In the genomic region with DNA sequence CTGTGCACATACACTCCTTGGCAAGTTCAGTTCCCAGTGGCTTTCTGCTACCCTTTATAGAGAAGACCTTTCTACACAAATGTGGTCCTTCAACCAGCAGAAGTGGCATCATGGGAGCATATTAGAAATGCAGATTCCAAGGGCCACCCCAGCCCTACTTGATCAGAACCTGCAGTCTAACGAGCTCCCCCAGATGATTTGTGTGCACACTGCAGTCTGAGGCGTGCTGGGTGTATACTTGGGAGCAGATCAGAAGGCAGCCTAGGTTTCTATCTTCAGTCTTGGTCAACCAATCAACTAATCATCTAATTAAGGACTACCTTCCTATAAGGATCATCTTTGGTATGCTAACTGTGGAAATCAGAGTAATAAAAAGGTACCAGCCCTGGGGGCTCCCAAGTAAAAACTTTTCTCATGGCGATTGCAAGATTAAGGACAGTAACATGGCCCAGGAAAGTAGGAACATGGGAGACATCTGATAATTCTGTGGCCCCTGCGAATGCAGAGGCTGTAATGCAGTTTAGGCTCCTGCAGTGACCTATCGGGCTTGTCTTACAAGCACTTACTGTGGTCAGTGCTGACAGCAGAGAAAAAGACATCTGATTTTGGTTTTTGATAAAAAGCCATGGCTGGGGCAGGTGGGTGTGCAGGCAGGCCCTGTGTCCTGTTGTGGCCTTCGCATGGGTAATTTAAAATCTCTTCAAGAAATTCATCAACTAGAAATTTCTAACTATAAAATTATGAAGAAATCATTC, we compare ENCODE assay signal across 23 cellular contexts. TPM values are rescaled to one million over a fixed set of nuclear protein-coding genes. Genes with fewer than 3 reads are reported as not detected.
DNase-seq lines count a peak whose midpoint lies in the region; ATAC-seq, FAIRE-seq and TF ChIP-seq lines count a peak whose summit lies in the region.
"Had no signal": no experiment of that assay in that cellular context is flagged by ENCODE, and none has a peak within 500 bp of the region (broad histone marks: within the 10 kb centered on the region; RNA-seq: fewer than 3 reads in every experiment).

No MANE protein-coding gene starts in this region.

- no peaks in the 10 kb centered on the region for H4K20me1 ChIP-seq in GM23338 (replicated peaks; ENCODE audit: insufficient read depth)
- H4K20me1 ChIP-seq in GM12878 (ENCODE audit: control insufficient read depth, insufficient read depth): no peaks in the 10 kb centered on the region

- H3K79me2 ChIP-seq in GM23338 (replicated peaks; ENCODE audit: insufficient read depth) (no peaks in the 10 kb centered on the region), GM12878 (ENCODE audit: control insufficient read depth, insufficient read depth, low read length) (no peaks in the 10 kb centered on the region)

- H3K9ac ChIP-seq in GM12878 (ENCODE audit: control insufficient read depth, insufficient read depth, low read length): no peak overlapping the region

- TF ChIP-seq RAD21 in GM12878 (IDR thresholded peaks at IDR 0.05; ENCODE audit: insufficient read depth, low read depth, low read length): no peak

- no peak overlapping the region for H3K27ac Mint-ChIP-seq in GM23338
- no peak overlapping the region for H3K27ac Mint-ChIP-seq in effector memory CD8-positive, alpha-beta T cell

- H3K27ac ChIP-seq in GM23338 (ENCODE audit: low read depth): no peak overlapping the region
- no peak overlapping the region for H3K27ac ChIP-seq in GM12878 (ENCODE audit: control insufficient read depth, insufficient read depth)

- no peaks in the 10 kb centered on the region for H3K9me3 Mint-ChIP-seq in GM23338
- no peaks in the 10 kb centered on the region for H3K9me3 Mint-ChIP-seq in effector memory CD8-positive, alpha-beta T cell

- H3K4me3 ChIP-seq in GM23338 (no peak overlapping the region), GM12878 (no peak overlapping the region)

- no peaks in the 10 kb centered on the region for H3K36me3 Mint-ChIP-seq in GM23338 (ENCODE audit: low read depth)
- H3K36me3 Mint-ChIP-seq in effector memory CD8-positive, alpha-beta T cell (ENCODE audit: insufficient read depth): no peaks in the 10 kb centered on the region

- H3K36me3 ChIP-seq in GM23338 (ENCODE audit: insufficient read depth) (no peaks in the 10 kb centered on the region), GM12878 (ENCODE audit: control insufficient read depth in 2 of 2, insufficient read depth in 2 of 2, low read length in 1 of 2) (no peaks in the 10 kb centered on the region)
- H3K36me3 ChIP-seq: BE2C had no signal

- BruUV-seq in GM12878 (replicated peaks; lab: Mats Ljungman, UMichigan): no TSS peak

- 40% methylated on average over 6 of the region's 6 CpGs for WGBS in GM12878 (ENCODE audit: insufficient coverage, insufficient replicate concordance, low lambda C conversion rate, missing lambda C conversion rate)

- no peak for TF ChIP-seq POLR2A in GM12878 (IDR thresholded peaks at IDR 0.05; ENCODE audit: low read depth, low read length)

- no peak overlapping the region for H3K4me3 Mint-ChIP-seq in GM23338
- no peak overlapping the region for H3K4me3 Mint-ChIP-seq in effector memory CD8-positive, alpha-beta T cell

- intact Hi-C loops in GM12878 (cut with micrococcal nuclease; ENCODE audit: unreplicated experiment): no loop called here

- H3K4me1 Mint-ChIP-seq in GM23338: peaks cover 13% of the 10 kb centered on the region
- peaks cover 11 to 28% of the 10 kb centered on the region in 2 donors for H3K4me1 Mint-ChIP-seq in effector memory CD8-positive, alpha-beta T cell (ENCODE audit: low read depth in 2 of 2)

- peaks cover 3% of the 10 kb centered on the region; the same call in 1 of the 2 replicates for H3K4me1 ChIP-seq in GM23338 (ENCODE audit: insufficient read depth)
- H3K4me1 ChIP-seq in GM12878 (ENCODE audit: control insufficient read depth, insufficient read depth, low read length): no peaks in the 10 kb centered on the region
- H3K4me1 ChIP-seq: BE2C had no signal

- POLR2A ChIA-PET in GM12878 (lab: Charles Lee): no interaction called here

- in situ Hi-C loops in GM12878 (cut with MboI): loop anchor here (5.0 kb wide), 1 partner anchor 327 kb away; no protein-coding TSS in a partner anchor

- H3K27me3 ChIP-seq in GM23338 (ENCODE audit: insufficient read depth) (no peaks in the 10 kb centered on the region), GM12878 (replicated peaks in 1 of 2; ENCODE audit: control insufficient read depth in 2 of 2, insufficient read depth in 2 of 2, low read length in 1 of 2) (no peaks in the 10 kb centered on the region)
- H3K27me3 ChIP-seq: BE2C had no signal

- H3F3A ChIP-seq in GM23338 (replicated peaks; ENCODE audit: low read depth): no peaks in the 10 kb centered on the region

- DNase-seq in activated CD4-positive, alpha-beta T cell treated with anti-CD3 and anti-CD28 coated beads for 48 hours: peak; percentile 28
- no peak for DNase-seq in activated CD4-positive, alpha-beta T cell treated with anti-CD3 and anti-CD28 coated beads, Interleukin-2, amount 50 U/mL, for 4 hours
- no peak for DNase-seq in GM23338 (ENCODE audit: low spot score)
- DNase-seq in GM12878 (ENCODE audit: low read depth, low spot score): no peak
- DNase-seq in pons (ENCODE audit: low spot score): peak; percentile 24
- DNase-seq in frontal cortex (ENCODE audit: low spot score in 2 of 2): no peak
- no peak for DNase-seq in effector memory CD8-positive, alpha-beta T cell
- DNase-seq: 8988T; activated T-cell treated with anti-CD3 and anti-CD28 coated beads, Interleukin-2, amount 50 U/mL, for 48 hours; BE2C; effector CD4-positive, alpha-beta T cell; EL; NCI-H2107; NCI-H524; stimulated activated CD4-positive, alpha-beta T cell treated with anti-CD3 and anti-CD28 coated beads, Interleukin-15, amount 100 ng/mL, for 24 hours had no signal

- RAD21 ChIA-PET in GM12878 (lab: Charles Lee; ENCODE audit: unreplicated experiment): no interaction called here

- no peak overlapping the region for H3K4me2 ChIP-seq in GM23338
- H3K4me2 ChIP-seq in GM12878 (ENCODE audit: control insufficient read depth, insufficient read depth): no peak overlapping the region

- CTCF ChIA-PET in GM12878 (lab: Yijun Ruan, JAX): no interaction called here

- no peak overlapping the region; the same call in 1 of the 2 replicates for H2AFZ ChIP-seq in GM23338
- H2AFZ ChIP-seq in GM12878 (ENCODE audit: control insufficient read depth, low read depth, low read length): no peak overlapping the region

- TF ChIP-seq EP300 in GM12878 (IDR thresholded peaks at IDR 0.05; ENCODE audit: borderline replicate concordance in 1 of 2, control insufficient read depth in 1 of 2, low read depth in 2 of 2, low read length in 2 of 2): no peak

- 0 out of 4 replicates have a peak, but pooled peaks of 1 of the 2 experiments have one; percentile 7 for TF ChIP-seq CTCF in GM23338 (conservative IDR thresholded peaks at IDR 0.05; ENCODE audit: low read depth in 2 of 2)
- no peak for TF ChIP-seq CTCF in GM12878 (IDR thresholded peaks at IDR 0.05 in 2 of 3, conservative IDR thresholded peaks at IDR 0.05 in 1 of 3; ENCODE audit: control insufficient read depth in 2 of 3, extremely low read depth in 1 of 3, insufficient read depth in 1 of 3, low read depth in 3 of 3, low read length in 3 of 3)

- peaks cover 4% of the 10 kb centered on the region for H3K27me3 Mint-ChIP-seq in GM23338 (ENCODE audit: insufficient read depth, low read depth, poor library complexity)
- peaks cover 0 to 10% of the 10 kb centered on the region in 2 donors for H3K27me3 Mint-ChIP-seq in effector memory CD8-positive, alpha-beta T cell

- FAIRE-seq in GM12878 (lab: Jason Lieb, UNC) (no peak), frontal cortex (lab: Jason Lieb, UNC) (no peak)
- FAIRE-seq: H54, HTR-8/SVneo, TTC549 had no signal

- no peaks in the 10 kb centered on the region for H3K9me3 ChIP-seq in GM12878 (replicated peaks; ENCODE audit: control insufficient read depth, insufficient read depth, low read length)
- H3K9me3 ChIP-seq: BE2C had no signal

- H3K9me2 ChIP-seq in GM23338 (ENCODE audit: insufficient read depth): no peaks in the 10 kb centered on the region

- SMC1A ChIA-PET in GM12878 (lab: Charles Lee; ENCODE audit: uncharacterized antibody, unreplicated experiment): interaction anchor here (1.5 kb wide), 1 partner anchor 324 kb away, joined by 4 read pairs; no protein-coding TSS in a partner anchor

- peak; percentile 25; the same call in 2 of the 3 replicates for ATAC-seq in GM23338
- ATAC-seq in GM12878: peak; percentile 52
- ATAC-seq in effector memory CD8-positive, alpha-beta T cell (replicated peaks): no peak
- ATAC-seq in HG03520 (IDR thresholded peaks at IDR 0.05; ENCODE audit: unreplicated experiment): no peak
- ATAC-seq: left lobe of liver had no signal

RNA-seq across cellular contexts. Expression of a gene that starts 19.5 kb away (rescaled TPM):
- total RNA-seq in GM23338 (2014; rRNA removed; shearing (Covaris generic)): not detected in 2 replicates
- polyA plus RNA-seq in GM23338 (2016; fragmentation: Nextera tagmentation; extraction: Ambion mirVana): 0.65 and 0.73 TPM in 2 replicates
- not detected in 2 replicates for total RNA-seq in GM12878 (2013; cell fraction: nucleolus; rRNA removed)
- total RNA-seq in GM12878 (2014; rRNA removed): not detected in 2 replicates
- not detected in 2 replicates for total RNA-seq in GM12878 (2014; rRNA removed; fragmentation: Illumina TruSeq; extraction: Trizol)
- total RNA-seq in GM12878 (2021): not detected in 2 replicates
- polyA plus RNA-seq in GM12878 (2011; ENCODE audit: low read depth): not detected
- polyA plus RNA-seq in GM12878 (2011; rRNA removed): 0.05 TPM in 1 of 2 replicates, not detected in the other
- polyA plus RNA-seq in GM12878 (2011; cell fraction: cytosol; rRNA removed): not detected in 2 replicates
- not detected in 2 replicates for polyA plus RNA-seq in GM12878 (2011; cell fraction: nucleus; rRNA removed)
- 0.06 and 0.18 TPM in 2 replicates for polyA plus RNA-seq in GM12878 (2012)
- polyA plus RNA-seq in GM12878 (2014; fragmentation: Illumina TruSeq; extraction: Trizol): not detected in 2 replicates
- under 1 TPM; 0.19 to 0.24 TPM for polyA plus RNA-seq in GM12878 (2014; fragmentation: Nextera tagmentation; extraction: Ambion mirVana)
- polyA plus RNA-seq in GM12878 (2014; rRNA removed): not detected in 2 replicates
- polyA plus RNA-seq in GM12878 (2016; fragmentation: Nextera tagmentation; extraction: Ambion mirVana): under 1 TPM; 0.14 to 0.24 TPM
- polyA minus RNA-seq in GM12878 (2011; rRNA and poly(A)+ RNA removed): not detected in 2 replicates
- polyA minus RNA-seq in GM12878 (2011; cell fraction: cytosol; rRNA and poly(A)+ RNA removed): not detected in 2 replicates
- polyA minus RNA-seq in GM12878 (2011; cell fraction: nucleus; rRNA and poly(A)+ RNA removed): not detected in 2 replicates
- total RNA-seq in frontal cortex: not detected
- total RNA-seq: left lobe of liver, LHCN-M2, mononuclear cell, urinary bladder had no signal
- polyA plus RNA-seq: urinary bladder had no signal

RNA-seq across cellular contexts. Expression of a gene that starts 52.9 kb away (rescaled TPM):
- 24.7 and 27.7 TPM in 2 replicates for total RNA-seq in GM23338 (2014; rRNA removed; shearing (Covaris generic))
- polyA plus RNA-seq in GM23338 (2016; fragmentation: Nextera tagmentation; extraction: Ambion mirVana) (24.2 and 26.3 TPM in 2 replicates), GM12878 (2011; rRNA removed) (25.2 and 38.9 TPM in 2 replicates), GM12878 (2014; fragmentation: Illumina TruSeq; extraction: Trizol) (12.6 and 13.4 TPM in 2 replicates), GM12878 (2014; fragmentation: Nextera tagmentation; extraction: Ambion mirVana) (1 to 10 TPM; 6.3 to 8.6 TPM), GM12878 (2014; rRNA removed) (10.3 and 13.1 TPM in 2 replicates), GM12878 (2016; fragmentation: Nextera tagmentation; extraction: Ambion mirVana) (10 to 100 TPM; 13.7 to 14.1 TPM)
- 97.9 and 103 TPM in 2 replicates for total RNA-seq in GM12878 (2013; cell fraction: nucleolus; rRNA removed)
- total RNA-seq in GM12878 (2014; rRNA removed) (13.8 and 18.8 TPM in 2 replicates), GM12878 (2014; rRNA removed; fragmentation: Illumina TruSeq; extraction: Trizol) (14.0 and 15.0 TPM in 2 replicates), GM12878 (2021) (6.2 and 8.0 TPM in 2 replicates), frontal cortex (32.6 TPM)
- polyA plus RNA-seq in GM12878 (2011; ENCODE audit: low read depth): 2.0 TPM
- polyA plus RNA-seq in GM12878 (2011; cell fraction: cytosol; rRNA removed): 8.3 and 8.8 TPM in 2 replicates
- 30.1 and 31.6 TPM in 2 replicates for polyA plus RNA-seq in GM12878 (2011; cell fraction: nucleus; rRNA removed)
- polyA plus RNA-seq in GM12878 (2012): 3.9 and 6.3 TPM in 2 replicates
- 13.6 and 15.7 TPM in 2 replicates for polyA minus RNA-seq in GM12878 (2011; rRNA and poly(A)+ RNA removed)
- polyA minus RNA-seq in GM12878 (2011; cell fraction: cytosol; rRNA and poly(A)+ RNA removed): 2.7 and 4.1 TPM in 2 replicates
- 31.1 and 38.9 TPM in 2 replicates for polyA minus RNA-seq in GM12878 (2011; cell fraction: nucleus; rRNA and poly(A)+ RNA removed)

RNA-seq across cellular contexts. Expression of a gene that starts 53.0 kb away (rescaled TPM):
- 4.4 and 4.7 TPM in 2 replicates for total RNA-seq in GM23338 (2014; rRNA removed; shearing (Covaris generic))
- polyA plus RNA-seq in GM23338 (2016; fragmentation: Nextera tagmentation; extraction: Ambion mirVana): 26.3 and 32.9 TPM in 2 replicates
- 0.52 and 0.54 TPM in 2 replicates for total RNA-seq in GM12878 (2013; cell fraction: nucleolus; rRNA removed)
- 1.8 and 2.5 TPM in 2 replicates for total RNA-seq in GM12878 (2014; rRNA removed)
- total RNA-seq in GM12878 (2014; rRNA removed; fragmentation: Illumina TruSeq; extraction: Trizol): 1.2 and 1.5 TPM in 2 replicates
- 1.6 and 1.7 TPM in 2 replicates for total RNA-seq in GM12878 (2021)
- polyA plus RNA-seq in GM12878 (2011; ENCODE audit: low read depth): 2.5 TPM
- 4.8 and 5.7 TPM in 2 replicates for polyA plus RNA-seq in GM12878 (2011; rRNA removed)
- 2.0 and 2.6 TPM in 2 replicates for polyA plus RNA-seq in GM12878 (2011; cell fraction: cytosol; rRNA removed)
- polyA plus RNA-seq in GM12878 (2011; cell fraction: nucleus; rRNA removed): 1.4 and 2.9 TPM in 2 replicates
- 1.2 and 2.0 TPM in 2 replicates for polyA plus RNA-seq in GM12878 (2012)
- 0.82 and 1.9 TPM in 2 replicates for polyA plus RNA-seq in GM12878 (2014; fragmentation: Illumina TruSeq; extraction: Trizol)
- 1 to 10 TPM; 5.3 to 5.7 TPM for polyA plus RNA-seq in GM12878 (2014; fragmentation: Nextera tagmentation; extraction: Ambion mirVana)
- 1.2 and 1.7 TPM in 2 replicates for polyA plus RNA-seq in GM12878 (2014; rRNA removed)
- 1 to 10 TPM; 4.5 to 5.3 TPM for polyA plus RNA-seq in GM12878 (2016; fragmentation: Nextera tagmentation; extraction: Ambion mirVana)
- 0.73 and 1.5 TPM in 2 replicates for polyA minus RNA-seq in GM12878 (2011; rRNA and poly(A)+ RNA removed)
- not detected in 2 replicates for polyA minus RNA-seq in GM12878 (2011; cell fraction: cytosol; rRNA and poly(A)+ RNA removed)
- polyA minus RNA-seq in GM12878 (2011; cell fraction: nucleus; rRNA and poly(A)+ RNA removed): 0.12 and 0.38 TPM in 2 replicates
- 24.1 TPM for total RNA-seq in frontal cortex

Comparison
In these comparisons a context has a peak if more than half of its experiments do, and no peak if none do; other contexts are left out.
1. DNase-seq: peak in activated CD4-positive, alpha-beta T cell treated with anti-CD3 and anti-CD28 coated beads for 48 hours (single experiment) and pons (single experiment); none in activated CD4-positive, alpha-beta T cell treated with anti-CD3 and anti-CD28 coated beads, Interleukin-2, amount 50 U/mL, for 4 hours (0 of 2), GM23338 (single experiment), GM12878 (single experiment), frontal cortex (0 of 2) and effector memory CD8-positive, alpha-beta T cell (0 of 3).
2. ATAC-seq: peak in GM23338 (single experiment) and GM12878 (single experiment); none in effector memory CD8-positive, alpha-beta T cell (single experiment) and HG03520 (single experiment).